In the genomic region with DNA sequence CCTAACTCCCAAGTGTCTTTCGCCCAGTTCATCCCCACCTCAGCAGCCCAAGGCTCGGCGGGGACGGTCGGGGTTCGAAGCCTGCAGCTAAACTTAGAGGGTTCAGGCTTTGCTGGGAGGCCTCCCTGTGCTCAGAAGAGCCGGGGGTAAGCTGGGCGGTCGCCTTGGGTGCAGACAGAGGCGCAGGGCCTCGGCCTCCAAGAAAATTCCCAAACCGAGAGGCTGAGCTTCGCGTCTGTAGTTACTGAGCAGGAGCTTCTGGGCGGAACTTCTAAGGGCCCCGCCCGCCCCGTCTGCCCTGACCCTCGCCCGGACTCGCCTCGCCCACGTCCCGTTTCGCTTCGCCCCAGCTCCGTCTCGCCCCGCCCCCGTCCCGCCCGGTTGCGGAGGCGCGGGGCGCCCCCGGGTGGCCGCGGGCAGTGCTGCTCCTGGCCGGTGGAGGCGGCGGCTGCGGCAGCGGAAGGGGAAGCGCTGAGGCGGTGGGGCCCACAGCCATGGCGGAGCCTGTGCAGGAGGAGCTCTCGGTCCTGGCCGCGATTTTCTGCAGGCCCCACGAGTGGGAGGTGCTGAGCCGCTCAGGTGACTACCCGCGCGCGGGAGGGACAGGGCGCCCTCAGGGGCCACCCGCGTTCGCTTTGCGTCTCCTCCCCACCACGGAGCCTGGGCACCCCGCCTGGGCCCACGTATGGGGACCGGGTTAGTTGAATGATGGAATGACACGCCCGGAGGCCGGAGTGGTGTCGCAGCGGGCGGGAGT, we compare ENCODE assay signal across 8 cellular contexts. TPM values are rescaled to one million over a fixed set of nuclear protein-coding genes. Genes with fewer than 3 reads are reported as not detected.
DNase-seq lines count a peak whose midpoint lies in the region; ATAC-seq, FAIRE-seq and TF ChIP-seq lines count a peak whose summit lies in the region.

A gene with protein sequence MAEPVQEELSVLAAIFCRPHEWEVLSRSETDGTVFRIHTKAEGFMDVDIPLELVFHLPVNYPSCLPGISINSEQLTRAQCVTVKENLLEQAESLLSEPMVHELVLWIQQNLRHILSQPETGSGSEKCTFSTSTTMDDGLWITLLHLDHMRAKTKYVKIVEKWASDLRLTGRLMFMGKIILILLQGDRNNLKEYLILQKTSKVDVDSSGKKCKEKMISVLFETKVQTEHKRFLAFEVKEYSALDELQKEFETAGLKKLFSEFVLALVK (plus strand): TSS at position 474 of the 757 bp plus-strand sequence. CDS start 21 bp downstream, at position 495.

- FAIRE-seq in pancreas (lab: Jason Lieb, UNC): no peak

- H3K27me3 Mint-ChIP-seq in activated naive CD8-positive, alpha-beta T cell: peaks cover 4% of the 10 kb centered on the region
- H3K27me3 Mint-ChIP-seq in glutamatergic neuron (ENCODE audit: unreplicated experiment): no peaks in the 10 kb centered on the region

- 0 to 1% methylated on average over 48 to 71 of the region's 71 CpGs for WGBS in pancreas, 2 donors

- peak; percentile 94 for DNase-seq in GM12865 (ENCODE audit: low read depth)
- DNase-seq in NAMALWA (ENCODE audit: low spot score): peak; percentile 91
- DNase-seq in SKM-1 treated with dmso at 0.1 percent for 144 hours (lab: John Stamatoyannopoulos, UW; ENCODE audit: unreplicated experiment): peak; percentile 85
- DNase-seq in glutamatergic neuron: peak; percentile 92
- peak; percentile 92 to 97 (median 95) for DNase-seq in pancreas
- DNase-seq in tibial artery: peak; percentile 94 to 97

- no peaks in the 10 kb centered on the region for H3K9me3 Mint-ChIP-seq in activated naive CD8-positive, alpha-beta T cell (ENCODE audit: low read depth)
- peaks cover 2% of the 10 kb centered on the region for H3K9me3 Mint-ChIP-seq in glutamatergic neuron (ENCODE audit: unreplicated experiment)

- peak within 1 kb of the TSS; percentile 94 for H3K4me3 Mint-ChIP-seq in activated naive CD8-positive, alpha-beta T cell
- H3K4me3 Mint-ChIP-seq in glutamatergic neuron (ENCODE audit: unreplicated experiment): peak within 1 kb of the TSS; percentile 95

- H3K4me1 ChIP-seq in pancreas (peaks cover 14 to 49% (median 30%) of the 10 kb centered on the region in 3 donors), tibial artery (peaks cover 0 to 50% (median 25%) of the 10 kb centered on the region in 4 donors)

- TF ChIP-seq CTCF in GM12865 (IDR thresholded peaks at IDR 0.05; ENCODE audit: insufficient read depth, low read depth, low read length, missing control alignments) (peak; percentile 81), glutamatergic neuron (IDR thresholded peaks at IDR 0.05; ENCODE audit: partially characterized antibody, unreplicated experiment) (peak; percentile 88), pancreas (IDR thresholded peaks at IDR 0.05) (peak; percentile 83 to 94 (median 91)), tibial artery (IDR thresholded peaks at IDR 0.05) (peak; percentile 88 to 91)

- H3K4me1 Mint-ChIP-seq in activated naive CD8-positive, alpha-beta T cell (ENCODE audit: low read depth): peaks cover 45% of the 10 kb centered on the region
- peaks cover 5% of the 10 kb centered on the region for H3K4me1 Mint-ChIP-seq in glutamatergic neuron (ENCODE audit: low read depth, unreplicated experiment)

- peak; percentile 98 for ATAC-seq in HG02571 (IDR thresholded peaks at IDR 0.05; ENCODE audit: unreplicated experiment)
- ATAC-seq in pancreas: peak; percentile 92 to 97 (median 92)

- H3K36me3 Mint-ChIP-seq in activated naive CD8-positive, alpha-beta T cell: no peaks in the 10 kb centered on the region
- no peaks in the 10 kb centered on the region for H3K36me3 Mint-ChIP-seq in glutamatergic neuron (ENCODE audit: unreplicated experiment)

- no peaks in the 10 kb centered on the region for H3K9me3 ChIP-seq in pancreas
- H3K9me3 ChIP-seq in tibial artery: no peaks in the 10 kb centered on the region

- H3K27ac Mint-ChIP-seq in activated naive CD8-positive, alpha-beta T cell: peak within 1 kb of the TSS; percentile 92
- H3K27ac Mint-ChIP-seq in glutamatergic neuron (ENCODE audit: unreplicated experiment): peak within 1 kb of the TSS; percentile 62

- H3K4me3 ChIP-seq in GM12865 (ENCODE audit: low read depth, low read length): peak within 1 kb of the TSS; percentile 63
- peak within 1 kb of the TSS; percentile 90 to 97 (median 94) for H3K4me3 ChIP-seq in pancreas
- H3K4me3 ChIP-seq in tibial artery: peak within 1 kb of the TSS; percentile 73 to 94

- intact Hi-C loops in pancreas (cut with DNase I): loop anchor here in 2 of 3 donors (5.0 to 10.0 kb wide), 3 partner anchors 117 to 149 kb away; a partner anchor contains a TSS
- intact Hi-C loops in tibial artery (cut with DNase I; ENCODE audit: low total_unique reads): loop anchor here (5.0 to 10.0 kb wide), 2 partner anchors 117 to 159 kb away; a partner anchor contains a TSS

- H3K36me3 ChIP-seq in pancreas: no peaks in the 10 kb centered on the region
- no peaks in the 10 kb centered on the region for H3K36me3 ChIP-seq in tibial artery

- peak within 1 kb of the TSS; percentile 73 to 92 (median 90) for H3K27ac ChIP-seq in pancreas
- H3K27ac ChIP-seq in tibial artery: peak within 1 kb of the TSS; percentile 87 to 94

- no peaks in the 10 kb centered on the region for H3K27me3 ChIP-seq in pancreas
- no peaks in the 10 kb centered on the region for H3K27me3 ChIP-seq in tibial artery

RNA-seq across cellular contexts. Expression of the gene that starts here (rescaled TPM):
- 17.5 TPM for total RNA-seq in glutamatergic neuron (ENCODE audit: unreplicated experiment)
- total RNA-seq in pancreas: 10 to 100 TPM in 3 of 6 donors, 1 to 10 TPM in 3; 5.0 to 13.5 (median 9.8) TPM
- 10 to 100 TPM; 27.3 to 37.1 TPM for polyA plus RNA-seq in pancreas

Comparison
In these comparisons a context has a peak if more than half of its experiments do, and no peak if none do; other contexts are left out.
1. Peak in every context shown above with its lines: DNase-seq, ATAC-seq, H3K4me3 ChIP-seq and H3K27ac ChIP-seq.